Comparison of ENCODE assay signal across 1 cellular context in genomic region chr5:94945656-94946055, GRCh38.
TF ChIP-seq lines count a peak whose summit lies in the region.

No MANE protein-coding gene starts in this region.

TF ChIP-seq in HepG2, 621 proteins besides CTCF, POLR2A, EP300 and RAD21:
- TF ChIP-seq ZNF574 (CRISPR knock-in tag; IDR thresholded peaks at IDR 0.05) (no peak), CHD4 (IDR thresholded peaks at IDR 0.05; ENCODE audit: borderline replicate concordance, low read length) (no peak), ZNF235 (CRISPR knock-in tag; IDR thresholded peaks at IDR 0.05; ENCODE audit: borderline replicate concordance) (no peak), MED1 (CRISPR knock-in tag; IDR thresholded peaks at IDR 0.05) (no peak), HDAC1 (CRISPR knock-in tag; IDR thresholded peaks at IDR 0.05) (no peak), ZNF777 (CRISPR knock-in tag; IDR thresholded peaks at IDR 0.05) (no peak), KLF16 (CRISPR knock-in tag; IDR thresholded peaks at IDR 0.05) (no peak), POLR2G (IDR thresholded peaks at IDR 0.05; ENCODE audit: low read depth, low read length) (no peak), ZNF431 (CRISPR knock-in tag; IDR thresholded peaks at IDR 0.05; ENCODE audit: borderline replicate concordance, low read depth) (no peak), HDAC2 (CRISPR knock-in tag; IDR thresholded peaks at IDR 0.05) (no peak), SALL1 (CRISPR knock-in tag; IDR thresholded peaks at IDR 0.05) (no peak), NFAT5 (CRISPR knock-in tag; IDR thresholded peaks at IDR 0.05) (no peak), PHF21A (CRISPR knock-in tag; IDR thresholded peaks at IDR 0.05) (no peak), ZNF256 (CRISPR knock-in tag; conservative IDR thresholded peaks at IDR 0.05) (no peak), KMT2B (CRISPR knock-in tag; IDR thresholded peaks at IDR 0.05) (no peak)
- TF ChIP-seq, protein P1, sequence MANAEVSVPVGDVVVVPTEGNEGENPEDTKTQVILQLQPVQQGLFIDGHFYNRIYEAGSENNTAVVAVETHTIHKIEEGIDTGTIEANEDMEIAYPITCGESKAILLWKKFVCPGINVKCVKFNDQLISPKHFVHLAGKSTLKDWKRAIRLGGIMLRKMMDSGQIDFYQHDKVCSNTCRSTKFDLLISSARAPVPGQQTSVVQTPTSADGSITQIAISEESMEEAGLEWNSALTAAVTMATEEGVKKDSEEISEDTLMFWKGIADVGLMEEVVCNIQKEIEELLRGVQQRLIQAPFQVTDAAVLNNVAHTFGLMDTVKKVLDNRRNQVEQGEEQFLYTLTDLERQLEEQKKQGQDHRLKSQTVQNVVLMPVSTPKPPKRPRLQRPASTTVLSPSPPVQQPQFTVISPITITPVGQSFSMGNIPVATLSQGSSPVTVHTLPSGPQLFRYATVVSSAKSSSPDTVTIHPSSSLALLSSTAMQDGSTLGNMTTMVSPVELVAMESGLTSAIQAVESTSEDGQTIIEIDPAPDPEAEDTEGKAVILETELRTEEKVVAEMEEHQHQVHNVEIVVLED (CRISPR knock-in tag; IDR thresholded peaks at IDR 0.05; ENCODE audit: borderline replicate concordance), result no peak
- TF ChIP-seq, protein P2, sequence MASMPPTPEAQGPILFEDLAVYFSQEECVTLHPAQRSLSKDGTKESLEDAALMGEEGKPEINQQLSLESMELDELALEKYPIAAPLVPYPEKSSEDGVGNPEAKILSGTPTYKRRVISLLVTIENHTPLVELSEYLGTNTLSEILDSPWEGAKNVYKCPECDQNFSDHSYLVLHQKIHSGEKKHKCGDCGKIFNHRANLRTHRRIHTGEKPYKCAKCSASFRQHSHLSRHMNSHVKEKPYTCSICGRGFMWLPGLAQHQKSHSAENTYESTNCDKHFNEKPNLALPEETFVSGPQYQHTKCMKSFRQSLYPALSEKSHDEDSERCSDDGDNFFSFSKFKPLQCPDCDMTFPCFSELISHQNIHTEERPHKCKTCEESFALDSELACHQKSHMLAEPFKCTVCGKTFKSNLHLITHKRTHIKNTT (CRISPR knock-in tag; IDR thresholded peaks at IDR 0.05), result no peak
- TF ChIP-seq, protein P3, sequence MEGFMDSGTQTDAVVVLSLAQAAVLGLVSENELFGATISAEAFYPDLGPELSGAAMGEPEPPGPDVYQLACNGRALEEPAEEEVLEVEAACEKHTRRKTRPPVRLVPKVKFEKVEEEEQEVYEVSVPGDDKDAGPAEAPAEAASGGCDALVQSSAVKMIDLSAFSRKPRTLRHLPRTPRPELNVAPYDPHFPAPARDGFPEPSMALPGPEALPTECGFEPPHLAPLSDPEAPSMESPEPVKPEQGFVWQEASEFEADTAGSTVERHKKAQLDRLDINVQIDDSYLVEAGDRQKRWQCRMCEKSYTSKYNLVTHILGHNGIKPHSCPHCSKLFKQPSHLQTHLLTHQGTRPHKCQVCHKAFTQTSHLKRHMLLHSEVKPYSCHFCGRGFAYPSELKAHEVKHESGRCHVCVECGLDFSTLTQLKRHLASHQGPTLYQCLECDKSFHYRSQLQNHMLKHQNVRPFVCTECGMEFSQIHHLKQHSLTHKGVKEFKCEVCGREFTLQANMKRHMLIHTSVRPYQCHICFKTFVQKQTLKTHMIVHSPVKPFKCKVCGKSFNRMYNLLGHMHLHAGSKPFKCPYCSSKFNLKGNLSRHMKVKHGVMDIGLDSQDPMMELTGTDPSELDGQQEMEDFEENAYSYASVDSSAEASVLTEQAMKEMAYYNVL (CRISPR knock-in tag; IDR thresholded peaks at IDR 0.05; ENCODE audit: borderline replicate concordance), result no peak
- TF ChIP-seq, protein P4, sequence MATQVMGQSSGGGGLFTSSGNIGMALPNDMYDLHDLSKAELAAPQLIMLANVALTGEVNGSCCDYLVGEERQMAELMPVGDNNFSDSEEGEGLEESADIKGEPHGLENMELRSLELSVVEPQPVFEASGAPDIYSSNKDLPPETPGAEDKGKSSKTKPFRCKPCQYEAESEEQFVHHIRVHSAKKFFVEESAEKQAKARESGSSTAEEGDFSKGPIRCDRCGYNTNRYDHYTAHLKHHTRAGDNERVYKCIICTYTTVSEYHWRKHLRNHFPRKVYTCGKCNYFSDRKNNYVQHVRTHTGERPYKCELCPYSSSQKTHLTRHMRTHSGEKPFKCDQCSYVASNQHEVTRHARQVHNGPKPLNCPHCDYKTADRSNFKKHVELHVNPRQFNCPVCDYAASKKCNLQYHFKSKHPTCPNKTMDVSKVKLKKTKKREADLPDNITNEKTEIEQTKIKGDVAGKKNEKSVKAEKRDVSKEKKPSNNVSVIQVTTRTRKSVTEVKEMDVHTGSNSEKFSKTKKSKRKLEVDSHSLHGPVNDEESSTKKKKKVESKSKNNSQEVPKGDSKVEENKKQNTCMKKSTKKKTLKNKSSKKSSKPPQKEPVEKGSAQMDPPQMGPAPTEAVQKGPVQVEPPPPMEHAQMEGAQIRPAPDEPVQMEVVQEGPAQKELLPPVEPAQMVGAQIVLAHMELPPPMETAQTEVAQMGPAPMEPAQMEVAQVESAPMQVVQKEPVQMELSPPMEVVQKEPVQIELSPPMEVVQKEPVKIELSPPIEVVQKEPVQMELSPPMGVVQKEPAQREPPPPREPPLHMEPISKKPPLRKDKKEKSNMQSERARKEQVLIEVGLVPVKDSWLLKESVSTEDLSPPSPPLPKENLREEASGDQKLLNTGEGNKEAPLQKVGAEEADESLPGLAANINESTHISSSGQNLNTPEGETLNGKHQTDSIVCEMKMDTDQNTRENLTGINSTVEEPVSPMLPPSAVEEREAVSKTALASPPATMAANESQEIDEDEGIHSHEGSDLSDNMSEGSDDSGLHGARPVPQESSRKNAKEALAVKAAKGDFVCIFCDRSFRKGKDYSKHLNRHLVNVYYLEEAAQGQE (IDR thresholded peaks at IDR 0.05; ENCODE audit: borderline replicate concordance in 1 of 2, low read depth in 1 of 2, low read length in 2 of 2), result no peak
- TF ChIP-seq, protein P5, sequence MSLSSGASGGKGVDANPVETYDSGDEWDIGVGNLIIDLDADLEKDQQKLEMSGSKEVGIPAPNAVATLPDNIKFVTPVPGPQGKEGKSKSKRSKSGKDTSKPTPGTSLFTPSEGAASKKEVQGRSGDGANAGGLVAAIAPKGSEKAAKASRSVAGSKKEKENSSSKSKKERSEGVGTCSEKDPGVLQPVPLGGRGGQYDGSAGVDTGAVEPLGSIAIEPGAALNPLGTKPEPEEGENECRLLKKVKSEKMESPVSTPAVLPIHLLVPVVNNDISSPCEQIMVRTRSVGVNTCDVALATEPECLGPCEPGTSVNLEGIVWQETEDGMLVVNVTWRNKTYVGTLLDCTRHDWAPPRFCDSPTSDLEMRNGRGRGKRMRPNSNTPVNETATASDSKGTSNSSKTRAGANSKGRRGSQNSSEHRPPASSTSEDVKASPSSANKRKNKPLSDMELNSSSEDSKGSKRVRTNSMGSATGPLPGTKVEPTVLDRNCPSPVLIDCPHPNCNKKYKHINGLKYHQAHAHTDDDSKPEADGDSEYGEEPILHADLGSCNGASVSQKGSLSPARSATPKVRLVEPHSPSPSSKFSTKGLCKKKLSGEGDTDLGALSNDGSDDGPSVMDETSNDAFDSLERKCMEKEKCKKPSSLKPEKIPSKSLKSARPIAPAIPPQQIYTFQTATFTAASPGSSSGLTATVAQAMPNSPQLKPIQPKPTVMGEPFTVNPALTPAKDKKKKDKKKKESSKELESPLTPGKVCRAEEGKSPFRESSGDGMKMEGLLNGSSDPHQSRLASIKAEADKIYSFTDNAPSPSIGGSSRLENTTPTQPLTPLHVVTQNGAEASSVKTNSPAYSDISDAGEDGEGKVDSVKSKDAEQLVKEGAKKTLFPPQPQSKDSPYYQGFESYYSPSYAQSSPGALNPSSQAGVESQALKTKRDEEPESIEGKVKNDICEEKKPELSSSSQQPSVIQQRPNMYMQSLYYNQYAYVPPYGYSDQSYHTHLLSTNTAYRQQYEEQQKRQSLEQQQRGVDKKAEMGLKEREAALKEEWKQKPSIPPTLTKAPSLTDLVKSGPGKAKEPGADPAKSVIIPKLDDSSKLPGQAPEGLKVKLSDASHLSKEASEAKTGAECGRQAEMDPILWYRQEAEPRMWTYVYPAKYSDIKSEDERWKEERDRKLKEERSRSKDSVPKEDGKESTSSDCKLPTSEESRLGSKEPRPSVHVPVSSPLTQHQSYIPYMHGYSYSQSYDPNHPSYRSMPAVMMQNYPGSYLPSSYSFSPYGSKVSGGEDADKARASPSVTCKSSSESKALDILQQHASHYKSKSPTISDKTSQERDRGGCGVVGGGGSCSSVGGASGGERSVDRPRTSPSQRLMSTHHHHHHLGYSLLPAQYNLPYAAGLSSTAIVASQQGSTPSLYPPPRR (CRISPR knock-in tag; IDR thresholded peaks at IDR 0.05; ENCODE audit: borderline replicate concordance), result no peak
TF ChIP-seq in HepG2: peak in this region for 0.
